Comparison of ENCODE assay signal across 16 cellular contexts in the genomic region with DNA sequence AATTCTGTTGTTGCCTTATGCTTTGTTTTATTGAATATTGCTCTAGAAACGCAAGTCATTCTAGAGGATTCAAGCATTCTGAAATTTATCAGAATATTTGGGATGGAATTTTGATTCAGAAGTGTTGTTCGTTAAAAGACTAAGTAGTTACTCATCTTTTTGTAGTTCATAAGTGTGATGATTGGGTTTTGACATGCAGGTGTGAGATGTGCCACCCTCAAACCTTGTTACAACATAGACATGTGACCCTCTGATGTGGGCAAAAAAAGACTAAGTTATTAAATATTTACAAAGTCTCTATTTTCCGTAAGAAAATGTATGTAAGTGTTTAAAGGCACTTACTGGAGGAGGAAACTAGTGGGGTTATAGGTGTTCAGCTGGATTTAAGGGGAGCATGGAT. TPM values are rescaled to one million over a fixed set of nuclear protein-coding genes. Genes with fewer than 3 reads are reported as not detected.
DNase-seq lines count a peak whose midpoint lies in the region; ATAC-seq and TF ChIP-seq lines count a peak whose summit lies in the region.
"Had no signal": no experiment of that assay in that cellular context is flagged by ENCODE, and none has a peak within 500 bp of the region (broad histone marks: within the 10 kb centered on the region; RNA-seq: fewer than 3 reads in every experiment).

No MANE protein-coding gene starts in this region.

- 86% methylated on average over 3 of the region's 3 CpGs for WGBS in mammary epithelial cell (ENCODE audit: low coverage, missing lambda C conversion rate)

- no peaks in the 10 kb centered on the region for H3K27me3 ChIP-seq in mammary epithelial cell (ENCODE audit: insufficient read depth, low read length)
- H3K27me3 ChIP-seq in tibial artery: no peaks in the 10 kb centered on the region
- H3K27me3 ChIP-seq: heart left ventricle had no signal

- no peak overlapping the region for H3K4me3 Mint-ChIP-seq in activated naive CD8-positive, alpha-beta T cell treated with anti-CD3 and anti-CD28 coated beads, Interleukin-2, amount 50 U/mL, for 24 hours
- H3K4me3 Mint-ChIP-seq in activated naive CD8-positive, alpha-beta T cell treated with anti-CD3 and anti-CD28 coated beads for 36 hours: no peak overlapping the region
- H3K4me3 Mint-ChIP-seq in naive thymus-derived CD8-positive, alpha-beta T cell: peak overlapping the region in 2 of 10 donors; percentile 7 to 39
- H3K4me3 Mint-ChIP-seq: naive thymus-derived CD4-positive, alpha-beta T cell; T-helper 1 cell treated with Interleukin-12 subunit alpha and Interleukin-12 subunit beta and Interleukin-4 antibody, amounts not matched to agents 30 μg/mL and 1 μg/mL, for 36 hours had no signal

- H3K4me1 Mint-ChIP-seq in activated naive CD8-positive, alpha-beta T cell treated with anti-CD3 and anti-CD28 coated beads, Interleukin-2, amount 50 U/mL, for 24 hours: peaks cover 66% of the 10 kb centered on the region
- peaks cover 62% of the 10 kb centered on the region for H3K4me1 Mint-ChIP-seq in activated naive CD8-positive, alpha-beta T cell treated with anti-CD3 and anti-CD28 coated beads for 36 hours
- peaks cover 33 to 69% (median 64%) of the 10 kb centered on the region in 4 donors for H3K4me1 Mint-ChIP-seq in naive thymus-derived CD8-positive, alpha-beta T cell

- no peak overlapping the region for H3K9ac ChIP-seq in mammary epithelial cell (ENCODE audit: insufficient read depth, low read length)

- H3K9me3 Mint-ChIP-seq in activated naive CD8-positive, alpha-beta T cell treated with anti-CD3 and anti-CD28 coated beads, Interleukin-2, amount 50 U/mL, for 24 hours: no peaks in the 10 kb centered on the region
- H3K9me3 Mint-ChIP-seq in activated naive CD8-positive, alpha-beta T cell treated with anti-CD3 and anti-CD28 coated beads for 36 hours: no peaks in the 10 kb centered on the region
- H3K9me3 Mint-ChIP-seq in naive thymus-derived CD8-positive, alpha-beta T cell: no peaks in the 10 kb centered on the region
- H3K9me3 Mint-ChIP-seq: naive thymus-derived CD4-positive, alpha-beta T cell; T-helper 1 cell treated with Interleukin-12 subunit alpha and Interleukin-12 subunit beta and Interleukin-4 antibody, amounts not matched to agents 30 μg/mL and 1 μg/mL, for 36 hours had no signal

- no TSS peak for BruUV-seq in mammary epithelial cell (replicated peaks; lab: Mats Ljungman, UMichigan)

- H3K9me3 ChIP-seq in mammary epithelial cell (replicated peaks; ENCODE audit: insufficient read depth, low read length) (no peaks in the 10 kb centered on the region), tibial artery (no peaks in the 10 kb centered on the region)
- H3K9me3 ChIP-seq: heart left ventricle had no signal

- H2AFZ ChIP-seq in mammary epithelial cell (ENCODE audit: low read depth, low read length): no peak overlapping the region

- no peak overlapping the region for H3K4me2 ChIP-seq in mammary epithelial cell (ENCODE audit: insufficient read depth, low read depth, low read length)

- CTCF ChIA-PET in mammary epithelial cell (lab: Charles Lee; ENCODE audit: low non-redundant PET): interaction anchor here (1.3 kb wide), 1 partner anchor 17 kb away, joined by 9 read pairs; no protein-coding TSS in a partner anchor

- peaks cover 93% of the 10 kb centered on the region for H3K79me2 ChIP-seq in mammary epithelial cell (ENCODE audit: insufficient read depth, low read length)

- TF ChIP-seq CTCF in mammary epithelial cell (conservative IDR thresholded peaks at IDR 0.05 in 1 of 2, IDR thresholded peaks at IDR 0.05 in 1 of 2; ENCODE audit: extremely low read depth in 1 of 2, insufficient read depth in 1 of 2, low read depth in 1 of 2, low read length in 2 of 2) (no peak), tibial artery (IDR thresholded peaks at IDR 0.05) (no peak)

- H3K36me3 Mint-ChIP-seq in activated naive CD8-positive, alpha-beta T cell treated with anti-CD3 and anti-CD28 coated beads, Interleukin-2, amount 50 U/mL, for 24 hours (ENCODE audit: low read depth): peaks cover 67% of the 10 kb centered on the region
- H3K36me3 Mint-ChIP-seq in activated naive CD8-positive, alpha-beta T cell treated with anti-CD3 and anti-CD28 coated beads for 36 hours: peaks cover 61% of the 10 kb centered on the region
- peaks cover 0 to 3% (median 2%) of the 10 kb centered on the region in 3 donors for H3K36me3 Mint-ChIP-seq in naive thymus-derived CD8-positive, alpha-beta T cell

- H4K20me1 ChIP-seq in mammary epithelial cell (ENCODE audit: insufficient read depth, low read length): peaks cover 27% of the 10 kb centered on the region

- POLR2A ChIA-PET in naive thymus-derived CD8-positive, alpha-beta T cell (lab: Charles Lee): no interaction called here

- no peak for DNase-seq in activated naive CD8-positive, alpha-beta T cell treated with anti-CD3 and anti-CD28 coated beads, Interleukin-2, amount 50 U/mL, for 24 hours
- no peak for DNase-seq in activated naive CD8-positive, alpha-beta T cell treated with anti-CD3 and anti-CD28 coated beads for 36 hours
- no peak for DNase-seq in mammary epithelial cell
- no peak for DNase-seq in naive thymus-derived CD8-positive, alpha-beta T cell
- DNase-seq in tibial artery: no peak
- DNase-seq in NCI-H187 (lab: John Stamatoyannopoulos, UW): no peak
- no peak for DNase-seq in COLO668 (lab: John Stamatoyannopoulos, UW; ENCODE audit: unreplicated experiment)
- DNase-seq in NCI-H1436 treated with DMSO at 0.1 percent for 48 hours (lab: John Stamatoyannopoulos, UW): no peak
- DNase-seq: activated effector memory CD4-positive, alpha-beta T cell treated with anti-CD3 and anti-CD28 coated beads, Interleukin-2, amount 50 U/mL, for 16 hours; heart left ventricle; KG1; left colon; naive thymus-derived CD4-positive, alpha-beta T cell; NCI-H1694 treated with DMSO at 0.1 percent for 48 hours; NCI-H524 had no signal

- dilution Hi-C loops in mammary epithelial cell (cut with HindIII; ENCODE audit: low sequenced_read_pairs): no loop called here

- H3K4me3 ChIP-seq in mammary epithelial cell (replicated peaks in 1 of 3; ENCODE audit: insufficient read depth in 1 of 3, low read depth in 2 of 3, low read length in 3 of 3) (no peak overlapping the region), tibial artery (no peak overlapping the region)
- H3K4me3 ChIP-seq: heart left ventricle had no signal

- H3K27ac ChIP-seq in mammary epithelial cell (ENCODE audit: insufficient read depth, low read depth, low read length) (peak overlapping the region; percentile 2), tibial artery (peak overlapping the region; percentile 81 to 99)

- peaks cover 34% of the 10 kb centered on the region for H3K4me1 ChIP-seq in mammary epithelial cell (ENCODE audit: insufficient read depth, low read length)
- H3K4me1 ChIP-seq in tibial artery: peaks cover 0 to 75% (median 52%) of the 10 kb centered on the region in 4 donors

- intact Hi-C loops in mammary epithelial cell (cut with micrococcal nuclease) (no loop called here), tibial artery (cut with DNase I; ENCODE audit: low total_unique reads) (no loop called here)

- ATAC-seq in activated naive CD8-positive, alpha-beta T cell treated with anti-CD3 and anti-CD28 coated beads, Interleukin-2, amount 50 U/mL, for 24 hours: no peak
- ATAC-seq in naive thymus-derived CD8-positive, alpha-beta T cell: no peak
- ATAC-seq: left colon; naive thymus-derived CD4-positive, alpha-beta T cell had no signal

- in situ Hi-C loops in mammary epithelial cell (cut with MboI; ENCODE audit: low sequenced_read_pairs in 2 of 2): loop anchor here (10.0 to 25.0 kb wide), 3 partner anchors 288 to 466 kb away; partner anchors contain the start of genes EIF4ENIF1 (in 1 of the 2), PISD (in 1 of the 2) and SFI1 (in 1 of the 2)

- no peaks in the 10 kb centered on the region for H3K27me3 Mint-ChIP-seq in activated naive CD8-positive, alpha-beta T cell treated with anti-CD3 and anti-CD28 coated beads, Interleukin-2, amount 50 U/mL, for 24 hours
- H3K27me3 Mint-ChIP-seq in activated naive CD8-positive, alpha-beta T cell treated with anti-CD3 and anti-CD28 coated beads for 36 hours: no peaks in the 10 kb centered on the region
- H3K27me3 Mint-ChIP-seq in naive thymus-derived CD8-positive, alpha-beta T cell: no peaks in the 10 kb centered on the region
- H3K27me3 Mint-ChIP-seq: naive thymus-derived CD4-positive, alpha-beta T cell had no signal

- H3K36me3 ChIP-seq in mammary epithelial cell (ENCODE audit: insufficient read depth, low read length): peaks cover 42% of the 10 kb centered on the region
- peaks cover 23 to 29% (median 24%) of the 10 kb centered on the region in 3 donors for H3K36me3 ChIP-seq in tibial artery

- H3K27ac Mint-ChIP-seq in activated naive CD8-positive, alpha-beta T cell treated with anti-CD3 and anti-CD28 coated beads, Interleukin-2, amount 50 U/mL, for 24 hours: peak overlapping the region; percentile 13
- no peak overlapping the region for H3K27ac Mint-ChIP-seq in activated naive CD8-positive, alpha-beta T cell treated with anti-CD3 and anti-CD28 coated beads for 36 hours
- H3K27ac Mint-ChIP-seq in naive thymus-derived CD8-positive, alpha-beta T cell: peak overlapping the region in 6 of 10 donors; percentile 7 to 84 (median 36)
- H3K27ac Mint-ChIP-seq: T-helper 1 cell treated with Interleukin-12 subunit alpha and Interleukin-12 subunit beta and Interleukin-4 antibody, amounts not matched to agents 30 μg/mL and 1 μg/mL, for 36 hours had no signal

RNA-seq across cellular contexts. Expression of gene YWHAH, which starts 8.9 kb away (rescaled TPM):
- 100 to 1,000 TPM; 173 to 177 TPM for total RNA-seq in activated naive CD8-positive, alpha-beta T cell treated with anti-CD3 and anti-CD28 coated beads for 36 hours
- 100 to 1,000 TPM; 153 to 166 TPM for total RNA-seq in mammary epithelial cell
- 195 TPM for polyA plus RNA-seq in mammary epithelial cell
- 216 TPM for polyA minus RNA-seq in mammary epithelial cell
- 10 to 100 TPM; 29.9 to 30.9 TPM for total RNA-seq in naive thymus-derived CD8-positive, alpha-beta T cell
- polyA plus RNA-seq in naive thymus-derived CD8-positive, alpha-beta T cell: 10 to 100 TPM; 25.1 to 44.4 (median 32.5) TPM

Comparison
In these comparisons a context has a peak if more than half of its experiments do, and no peak if none do; other contexts are left out.
1. RNA of gene YWHAH, which starts 8.9 kb away (total RNA-seq): 173 to 177 TPM in activated naive CD8-positive, alpha-beta T cell treated with anti-CD3 and anti-CD28 coated beads for 36 hours and 153 to 166 TPM in mammary epithelial cell; 29.9 to 30.9 TPM in naive thymus-derived CD8-positive, alpha-beta T cell; every median in the first group is over 4 times any median in the second.